In the genomic region with DNA sequence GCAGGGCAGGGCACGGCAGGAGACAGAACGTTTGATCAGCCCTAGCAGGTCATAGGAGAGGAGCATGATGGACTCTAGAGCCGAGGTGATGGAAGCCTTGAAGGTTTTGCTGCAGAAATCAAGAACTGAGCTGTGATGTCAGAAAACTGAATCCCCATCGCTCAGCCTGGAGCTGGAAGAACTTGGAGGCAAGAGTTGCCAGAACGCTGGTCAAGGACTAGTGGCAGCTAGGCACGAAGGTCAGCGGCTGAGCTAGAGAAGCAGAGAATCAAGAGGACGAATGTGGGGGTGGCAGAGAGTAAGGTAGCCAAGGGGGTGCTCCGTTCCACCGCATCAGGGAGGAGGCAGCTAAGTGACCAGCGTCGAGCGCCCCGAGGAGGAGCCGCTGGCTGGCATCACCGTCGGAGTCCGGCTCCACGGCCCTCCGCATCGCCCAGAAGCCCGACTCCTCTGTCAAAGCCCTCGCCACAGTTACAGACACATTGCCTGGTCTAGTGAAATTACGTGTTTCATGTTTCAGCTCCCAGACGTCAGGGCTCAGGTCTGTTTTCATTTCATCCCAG, we compare ENCODE assay signal across 8 cellular contexts. TPM values are rescaled to one million over a fixed set of nuclear protein-coding genes. Genes with fewer than 3 reads are reported as not detected.
DNase-seq lines count a peak whose midpoint lies in the region; ATAC-seq and TF ChIP-seq lines count a peak whose summit lies in the region.

No MANE protein-coding gene starts in this region.

- no peak for TF ChIP-seq POLR2A in IMR-90 (IDR thresholded peaks at IDR 0.05; ENCODE audit: low read depth, low read length)

- H2BK20ac ChIP-seq in IMR-90 (ENCODE audit: low read depth, low read length): no peak overlapping the region

- no peak overlapping the region; the same call in 1 of the 2 replicates for H3K9ac ChIP-seq in IMR-90 (ENCODE audit: low read depth, low read length)

- WGBS in IMR-90 (ENCODE audit: extremely low coverage in 2 of 2, insufficient read length in 1 of 2), 2 experiments: 25% methylated on average over 12 of the region's 25 CpGs; no CpG with 5 or more reads in 1 of the 2 experiments

- POLR2A ChIA-PET in IMR-90 (lab: Charles Lee; ENCODE audit: unreplicated experiment): interaction anchor here (1.2 kb wide), 1 partner anchor 214 kb away, joined by 3 read pairs; no protein-coding TSS in a partner anchor

- H3K18ac ChIP-seq in IMR-90 (ENCODE audit: low read depth, low read length): no peak overlapping the region

- DNase-seq in AG20443 (ENCODE audit: low spot score): peak; percentile 42
- DNase-seq in IMR-90: no peak
- peak; percentile 37 for DNase-seq in dermis blood vessel endothelial cell
- no peak for DNase-seq in putamen (ENCODE audit: low spot score)
- no peak for DNase-seq in NCI-H1694 treated with DMSO at 0.1 percent for 48 hours (lab: John Stamatoyannopoulos, UW)
- no peak for DNase-seq in GM19240 (ENCODE audit: insufficient read length, low spot score)

- no peak overlapping the region for H4K5ac ChIP-seq in IMR-90 (ENCODE audit: low read depth, low read length)

- in situ Hi-C loops in IMR-90 (cut with MboI; ENCODE audit: low sequenced_read_pairs): loop anchor here (5.0 kb wide), 2 partner anchors 117 to 218 kb away; no protein-coding TSS in a partner anchor

- no peaks in the 10 kb centered on the region for H3K9me1 ChIP-seq in IMR-90 (ENCODE audit: insufficient read depth, low read length)

- dilution Hi-C loops in IMR-90 (cut with HindIII; ENCODE audit: low sequenced_read_pairs, unreplicated experiment): no loop called here

- peak overlapping the region; percentile 29; the same call in 1 of the 2 replicates for H3K14ac ChIP-seq in IMR-90 (replicated peaks; ENCODE audit: low read depth, low read length)

- H3K9me3 ChIP-seq in IMR-90 (ENCODE audit: control insufficient read depth, insufficient read depth, low read length) (no peaks in the 10 kb centered on the region), muscle layer of duodenum (ENCODE audit: control insufficient read depth in 1 of 2, low read length in 2 of 2) (no peaks in the 10 kb centered on the region)

- peak overlapping the region; percentile 80 for H3K4me3 ChIP-seq in IMR-90 (ENCODE audit: insufficient read depth, low read depth, low read length)
- H3K4me3 ChIP-seq in muscle layer of duodenum (ENCODE audit: low read depth in 1 of 2, low read length in 2 of 2): peak overlapping the region; percentile 63 to 85

- H3K23ac ChIP-seq in IMR-90 (ENCODE audit: low read depth, low read length): peak overlapping the region; percentile 58

- H3K4ac ChIP-seq in IMR-90 (ENCODE audit: low read depth, low read length): 0 out of 2 replicates have a peak overlapping the region, but pooled peaks have one; percentile 36

- H2BK120ac ChIP-seq in IMR-90 (ENCODE audit: low read depth, low read length): no peak overlapping the region; the same call in 1 of the 2 replicates

- H2BK15ac ChIP-seq in IMR-90 (ENCODE audit: low read depth, low read length): no peak overlapping the region

- no peaks in the 10 kb centered on the region for H3K27me3 ChIP-seq in IMR-90 (ENCODE audit: control insufficient read depth, insufficient read depth, low read length)
- H3K27me3 ChIP-seq in muscle layer of duodenum (ENCODE audit: low read depth, low read length): no peaks in the 10 kb centered on the region

- no peak overlapping the region for H3K27ac ChIP-seq in IMR-90 (ENCODE audit: insufficient read depth, low read length)
- no peak overlapping the region for H3K27ac ChIP-seq in muscle layer of duodenum (ENCODE audit: low read length)

- no peak for TF ChIP-seq CTCF in IMR-90 (conservative IDR thresholded peaks at IDR 0.05; ENCODE audit: low read depth, low read length)

- peak overlapping the region; percentile 35; the same call in 1 of the 2 replicates for H2AK5ac ChIP-seq in IMR-90 (ENCODE audit: low read depth, low read length)

- no peak overlapping the region for H4K91ac ChIP-seq in IMR-90 (ENCODE audit: insufficient read depth, low read depth, low read length)

- intact Hi-C loops in IMR-90 (cut with micrococcal nuclease): no loop called here

- CTCF ChIA-PET in IMR-90 (lab: Yijun Ruan, JAX): interaction anchor here (0.6 to 1.7 kb wide), 5 partner anchors 9 to 138 kb away, joined by 3 to 13 read pairs (median 4); no protein-coding TSS in a partner anchor

- no peak overlapping the region; the same call in 1 of the 2 replicates for H3K56ac ChIP-seq in IMR-90 (ENCODE audit: extremely low read depth, insufficient read depth, low read length)

- ATAC-seq in GM19372 (IDR thresholded peaks at IDR 0.05; ENCODE audit: low read depth, unreplicated experiment): peak; percentile 5
- ATAC-seq in IMR-90 (ENCODE audit: low read depth): no peak

- H3K4me2 ChIP-seq in IMR-90 (ENCODE audit: low read depth, low read length): peak overlapping the region; percentile 79

- no peaks in the 10 kb centered on the region for H3K36me3 ChIP-seq in IMR-90 (ENCODE audit: control insufficient read depth, insufficient read depth, low read length)
- no peaks in the 10 kb centered on the region for H3K36me3 ChIP-seq in muscle layer of duodenum (ENCODE audit: control insufficient read depth in 1 of 2, insufficient read depth in 2 of 2, low read length in 2 of 2)

- H4K20me1 ChIP-seq in IMR-90 (ENCODE audit: insufficient read depth, low read length): peaks cover 14% of the 10 kb centered on the region; the same call in 1 of the 2 replicates

- peaks cover 17 to 36% of the 10 kb centered on the region in 2 experiments for H3K79me1 ChIP-seq in IMR-90 (ENCODE audit: low read depth in 1 of 2, low read length in 2 of 2)

- BruUV-seq in IMR-90 (replicated peaks; lab: Mats Ljungman, UMichigan): no TSS peak

- H2AFZ ChIP-seq in IMR-90 (replicated peaks; ENCODE audit: low read length, poor library complexity): peak overlapping the region; percentile 95

- no peak overlapping the region for H2BK5ac ChIP-seq in IMR-90 (ENCODE audit: low read depth, low read length, poor library complexity, severe bottlenecking)

- peak overlapping the region in 1 of 2 experiments; percentile 36; a peak in 1 of 4 replicates for H4K8ac ChIP-seq in IMR-90 (ENCODE audit: low read depth in 2 of 2, low read length in 2 of 2)

- TF ChIP-seq RAD21 in IMR-90 (IDR thresholded peaks at IDR 0.05; ENCODE audit: low read length): no peak

- peak overlapping the region; percentile 79 for H2AK9ac ChIP-seq in IMR-90 (replicated peaks; ENCODE audit: low read depth, low read length, poor library complexity)

- peaks cover 12% of the 10 kb centered on the region for H3K4me1 ChIP-seq in IMR-90 (ENCODE audit: control insufficient read depth, insufficient read depth, low read length)
- H3K4me1 ChIP-seq in muscle layer of duodenum (ENCODE audit: control insufficient read depth in 1 of 2, insufficient read depth in 2 of 2, low read length in 2 of 2): peaks cover 9 to 29% of the 10 kb centered on the region in 2 donors

TF ChIP-seq in IMR-90, 13 proteins besides CTCF, POLR2A, EP300 and RAD21:
- TF ChIP-seq CHD1 (IDR thresholded peaks at IDR 0.05; ENCODE audit: low read depth, low read length) (no peak), RCOR1 (IDR thresholded peaks at IDR 0.05; ENCODE audit: insufficient replicate concordance, low read length) (no peak), MAFK (IDR thresholded peaks at IDR 0.05; ENCODE audit: low read depth, low read length) (no peak), SMC3 (IDR thresholded peaks at IDR 0.05; ENCODE audit: low read depth, low read length) (no peak), RFX5 (IDR thresholded peaks at IDR 0.05; ENCODE audit: low read depth, low read length) (no peak), NFE2L2 (IDR thresholded peaks at IDR 0.05; ENCODE audit: low read depth, low read length) (no peak)

RNA-seq across cellular contexts. Expression of a gene that starts 1.2 kb away (rescaled TPM):
- total RNA-seq in IMR-90 (2012; rRNA removed) (43.9 and 46.2 TPM in 2 replicates), dermis blood vessel endothelial cell (38.8 and 50.1 TPM in 2 replicates)
- polyA plus RNA-seq in IMR-90 (2012; rRNA removed): 66.8 and 67.0 TPM in 2 replicates
- polyA plus RNA-seq in IMR-90 (2012; cell fraction: cytosol; rRNA removed): 21.9 and 22.7 TPM in 2 replicates
- polyA plus RNA-seq in IMR-90 (2012; cell fraction: nucleus; rRNA removed; ENCODE audit: low replicate concordance): 30.8 and 46.0 TPM in 2 replicates

Comparison
In these comparisons a context has a peak if more than half of its experiments do, and no peak if none do; other contexts are left out.
1. DNase-seq: peak in AG20443 (single experiment) and dermis blood vessel endothelial cell (single experiment); none in IMR-90 (single experiment), putamen (single experiment), NCI-H1694 treated with DMSO at 0.1 percent for 48 hours (single experiment) and GM19240 (single experiment).